Comparison of ENCODE assay signal across 11 cellular contexts in the genomic region with DNA sequence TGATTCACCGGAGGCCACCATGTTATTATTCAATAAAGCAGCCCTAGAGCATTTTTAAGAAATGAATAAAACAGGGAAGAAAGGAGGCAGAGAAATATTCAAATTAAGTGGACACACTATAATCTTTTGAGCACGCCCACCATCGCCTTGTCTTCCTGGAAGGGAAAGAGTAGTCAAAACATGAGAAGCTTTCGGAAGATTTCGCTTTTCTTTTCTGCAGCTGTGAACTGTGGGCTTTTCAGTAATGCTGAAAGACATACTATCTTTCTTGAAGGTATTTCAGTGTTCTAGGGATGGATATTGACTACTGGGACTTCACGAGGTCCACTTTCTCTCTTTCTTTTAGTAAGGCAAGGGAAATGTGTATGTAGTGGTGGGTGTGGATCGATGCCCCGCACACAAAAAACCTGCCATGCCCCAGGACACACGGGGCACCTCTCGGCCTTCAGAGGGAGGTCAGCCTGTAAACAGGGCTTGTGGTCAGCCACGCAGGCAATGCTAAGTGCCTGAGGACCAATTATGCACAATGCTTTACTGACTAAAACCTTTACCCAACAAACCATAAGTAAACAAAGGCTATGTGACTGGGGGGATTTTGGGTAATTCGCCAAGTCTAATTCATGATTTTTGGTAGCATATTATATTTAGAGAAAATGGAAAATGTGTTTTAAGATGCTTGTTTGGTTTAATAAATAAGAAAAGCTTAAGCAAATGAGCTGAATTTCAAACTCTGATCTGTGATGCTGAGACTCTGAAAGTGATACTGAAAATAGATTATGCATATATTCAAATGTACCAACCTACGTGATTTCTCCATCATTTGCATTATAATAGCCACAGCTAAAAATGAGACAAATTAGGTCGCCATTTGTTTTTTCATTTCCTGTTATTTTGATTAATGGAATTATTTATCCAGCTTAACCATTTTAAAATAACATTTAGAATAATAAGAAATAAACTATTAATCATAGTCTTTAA.
DNase-seq lines count a peak whose midpoint lies in the region; ATAC-seq and TF ChIP-seq lines count a peak whose summit lies in the region.
"Had no signal": no experiment of that assay in that cellular context is flagged by ENCODE, and none has a peak within 500 bp of the region (broad histone marks: within the 10 kb centered on the region; RNA-seq: fewer than 3 reads in every experiment).

No MANE protein-coding gene starts in this region.

- H3K4me3 Mint-ChIP-seq in activated CD8-positive, alpha-beta memory T cell treated with anti-CD3 and anti-CD28 coated beads, Interleukin-2, amount 10 ng/mL, durations not matched to agents 7 days and 5 days = peak overlapping the region; percentile 51
- H3K4me3 Mint-ChIP-seq: mesothelial cell of epicardium had no signal

- no peaks in the 10 kb centered on the region for H3K36me3 Mint-ChIP-seq in activated CD8-positive, alpha-beta memory T cell treated with anti-CD3 and anti-CD28 coated beads, Interleukin-2, amount 10 ng/mL, durations not matched to agents 7 days and 5 days

- peak; percentile 75 for ATAC-seq in activated CD8-positive, alpha-beta memory T cell treated with anti-CD3 and anti-CD28 coated beads, Interleukin-2, amount 10 ng/mL, durations not matched to agents 7 days and 5 days
- ATAC-seq in GM21786 (IDR thresholded peaks at IDR 0.05; ENCODE audit: unreplicated experiment) (peak; percentile 77), HG03460 (IDR thresholded peaks at IDR 0.05; ENCODE audit: unreplicated experiment) (peak; percentile 80)

- DNase-seq in activated CD8-positive, alpha-beta memory T cell treated with anti-CD3 and anti-CD28 coated beads, Interleukin-2, amount 10 ng/mL, durations not matched to agents 7 days and 5 days = peak; percentile 49
- DNase-seq in activated CD8-positive, alpha-beta memory T cell treated with anti-CD3 and anti-CD28 coated beads, Interleukin-2, amount 50 U/mL, for 4 hours = no peak
- DNase-seq in smooth muscle cell (lab: John Stamatoyannopoulos, UW; ENCODE audit: unreplicated experiment) (no peak), NCI-H187 treated with DMSO at 0.1 percent for 48 hours (lab: John Stamatoyannopoulos, UW) (no peak), amygdala (lab: John Stamatoyannopoulos, UW) (no peak), SHP77 (lab: John Stamatoyannopoulos, UW) (no peak)
- DNase-seq: MV-4-11, SJCRH30 had no signal

- 66% methylated on average over 14 of the region's 14 CpGs for WGBS in smooth muscle cell (ENCODE audit: low lambda C conversion rate)

- H2AFZ ChIP-seq in smooth muscle cell (ENCODE audit: low read depth) = no peak overlapping the region

- peak overlapping the region; percentile 78 for H3K4me2 ChIP-seq in smooth muscle cell

- peaks cover 16% of the 10 kb centered on the region for H3K4me1 Mint-ChIP-seq in activated CD8-positive, alpha-beta memory T cell treated with anti-CD3 and anti-CD28 coated beads, Interleukin-2, amount 10 ng/mL, durations not matched to agents 7 days and 5 days

- peaks cover 30% of the 10 kb centered on the region for H3K79me2 ChIP-seq in smooth muscle cell (ENCODE audit: low read depth)

- TF ChIP-seq CTCF in smooth muscle cell (IDR thresholded peaks at IDR 0.05; ENCODE audit: borderline replicate concordance, insufficient read depth, poor library complexity, severe bottlenecking) = no peak

- no peaks in the 10 kb centered on the region for H3K36me3 ChIP-seq in smooth muscle cell (ENCODE audit: low read depth)
- H3K36me3 ChIP-seq: SJCRH30 had no signal

- peak overlapping the region; percentile 84 for H3K27ac ChIP-seq in smooth muscle cell (ENCODE audit: low read depth)
- H3K27ac ChIP-seq: SJCRH30 had no signal

- CTCF ChIA-PET in activated CD8-positive, alpha-beta memory T cell treated with anti-CD3 and anti-CD28 coated beads, Interleukin-2, amount 10 ng/mL, durations not matched to agents 7 days and 5 days (lab: Charles Lee) = interaction anchor here (1.2 to 1.4 kb wide), 2 partner anchors 14 to 34 kb away, joined by 4 read pairs; no protein-coding TSS in a partner anchor

- peak overlapping the region; percentile 21 for H3K9ac ChIP-seq in smooth muscle cell (ENCODE audit: low read depth)

- H4K20me1 ChIP-seq in smooth muscle cell (ENCODE audit: low read depth) = peaks cover 19% of the 10 kb centered on the region

- H3K27me3 ChIP-seq in smooth muscle cell (ENCODE audit: low read depth) = no peaks in the 10 kb centered on the region
- H3K27me3 ChIP-seq: SJCRH30 had no signal

- no peaks in the 10 kb centered on the region for H3K9me3 Mint-ChIP-seq in activated CD8-positive, alpha-beta memory T cell treated with anti-CD3 and anti-CD28 coated beads, Interleukin-2, amount 10 ng/mL, durations not matched to agents 7 days and 5 days (ENCODE audit: low read depth)

- H3K4me3 ChIP-seq in smooth muscle cell = no peak overlapping the region
- H3K4me3 ChIP-seq: SJCRH30 had no signal

- peaks cover 8% of the 10 kb centered on the region for H3K4me1 ChIP-seq in smooth muscle cell (ENCODE audit: low read depth)
- H3K4me1 ChIP-seq: SJCRH30 had no signal

- H3F3A ChIP-seq in smooth muscle cell (ENCODE audit: low read depth) = peaks cover 11% of the 10 kb centered on the region

- H3K27me3 Mint-ChIP-seq in activated CD8-positive, alpha-beta memory T cell treated with anti-CD3 and anti-CD28 coated beads, Interleukin-2, amount 10 ng/mL, durations not matched to agents 7 days and 5 days = peaks cover 5% of the 10 kb centered on the region

- no peaks in the 10 kb centered on the region for H3K9me3 ChIP-seq in smooth muscle cell (replicated peaks; ENCODE audit: low read depth)
- H3K9me3 ChIP-seq: SJCRH30 had no signal

- peak overlapping the region; percentile 74 for H3K27ac Mint-ChIP-seq in activated CD8-positive, alpha-beta memory T cell treated with anti-CD3 and anti-CD28 coated beads, Interleukin-2, amount 10 ng/mL, durations not matched to agents 7 days and 5 days
